8 cellular contexts compared by ENCODE assay signal in genomic region chr4:8393593-8394038, GRCh38. TPM values are rescaled to one million over a fixed set of nuclear protein-coding genes. Genes with fewer than 3 reads are reported as not detected.
DNase-seq lines count a peak whose midpoint lies in the region; ATAC-seq and TF ChIP-seq lines count a peak whose summit lies in the region.

No MANE protein-coding gene starts in this region.

- peak overlapping the region; percentile 89 for H3K27ac Mint-ChIP-seq in HFFc6

- H3K27ac ChIP-seq in layer of hippocampus (ENCODE audit: low read depth, low read length) = peak overlapping the region; percentile 92
- no peak overlapping the region for H3K27ac ChIP-seq in OCI-LY7 (ENCODE audit: low read depth, low read length, poor library complexity, severe bottlenecking)

- no peaks in the 10 kb centered on the region for H3K36me3 ChIP-seq in OCI-LY7 (ENCODE audit: insufficient read depth, low read length)

- CTCF ChIA-PET in OCI-LY7 (lab: Charles Lee; ENCODE audit: unreplicated experiment) = no interaction called here

- POLR2A ChIA-PET in OCI-LY7 (lab: Charles Lee) = interaction anchor here (0.8 to 1.4 kb wide), 2 partner anchors 13 to 26 kb away, joined by 3 to 5 read pairs; no protein-coding TSS in a partner anchor

- H3K4me2 ChIP-seq in OCI-LY7 (ENCODE audit: low read length) = no peak overlapping the region

- no peaks in the 10 kb centered on the region; the same call in 1 of the 2 replicates for H3K27me3 Mint-ChIP-seq in HFFc6 (ENCODE audit: insufficient read depth)

- peaks cover 18% of the 10 kb centered on the region for H3K36me3 Mint-ChIP-seq in HFFc6 (ENCODE audit: low read depth)

- no peak overlapping the region for H2AFZ ChIP-seq in OCI-LY7 (ENCODE audit: low read length)

- ATAC-seq in GM21423 (IDR thresholded peaks at IDR 0.05; ENCODE audit: unreplicated experiment) = no peak
- no peak for ATAC-seq in HG02970 (IDR thresholded peaks at IDR 0.05; ENCODE audit: low FRiP score, unreplicated experiment)
- no peak for ATAC-seq in GM18867 (IDR thresholded peaks at IDR 0.05; ENCODE audit: unreplicated experiment)

- intact Hi-C loops in OCI-LY7 (cut with micrococcal nuclease; ENCODE audit: unreplicated experiment) = no loop called here

- no peaks in the 10 kb centered on the region for H3K27me3 ChIP-seq in layer of hippocampus (ENCODE audit: control insufficient read depth, insufficient read depth, low read length)

- no TSS peak for BruUV-seq in OCI-LY7 (replicated peaks; lab: Mats Ljungman, UMichigan)

- H3K9me3 ChIP-seq in OCI-LY7 (ENCODE audit: low read length) = no peaks in the 10 kb centered on the region

- H3K9me3 Mint-ChIP-seq in HFFc6 = no peaks in the 10 kb centered on the region

- no peaks in the 10 kb centered on the region for H3K79me2 ChIP-seq in OCI-LY7 (ENCODE audit: insufficient read depth, low read depth, low read length)

- H3K4me1 Mint-ChIP-seq in HFFc6 (ENCODE audit: low read depth) = peaks cover 36% of the 10 kb centered on the region

- H3K4me3 ChIP-seq in cardiac fibroblast (replicated peaks in 1 of 2; ENCODE audit: low read depth in 2 of 2, low read length in 2 of 2) (no peak overlapping the region), OCI-LY7 (ENCODE audit: low read depth, low read length, poor library complexity, severe bottlenecking) (no peak overlapping the region)

- H4K20me1 ChIP-seq in OCI-LY7 (ENCODE audit: insufficient read depth, low read length) = no peaks in the 10 kb centered on the region

- peak; percentile 40; the same call in 1 of the 2 replicates for TF ChIP-seq CTCF in HFFc6 (IDR thresholded peaks at IDR 0.05)
- TF ChIP-seq CTCF in cardiac fibroblast (IDR thresholded peaks at IDR 0.05; ENCODE audit: low read depth, low read length) = peak; percentile 43
- no peak for TF ChIP-seq CTCF in OCI-LY7 (conservative IDR thresholded peaks at IDR 0.05; ENCODE audit: low read length)

- peak overlapping the region; percentile 73 for H3K4me3 Mint-ChIP-seq in HFFc6

- H3K9me2 ChIP-seq in OCI-LY7 (ENCODE audit: insufficient read depth, low read length) = no peaks in the 10 kb centered on the region

- DNase-seq in HFFc6 (peak; percentile 99), cardiac fibroblast (ENCODE audit: low read depth in 2 of 2) (peak; percentile 95 to 97), stromal cell of bone marrow (ENCODE audit: low read depth) (peak; percentile 97), OCI-LY7 (ENCODE audit: low spot score) (no peak)

- H3K4me1 ChIP-seq in OCI-LY7 (ENCODE audit: insufficient read depth, low read length, poor library complexity, severe bottlenecking) = peaks cover 41% of the 10 kb centered on the region

RNA-seq across cellular contexts. Expression of gene ACOX3, which starts 46.9 kb away (rescaled TPM):
- 10 to 100 TPM; 18.6 to 23.2 (median 19.9) TPM for total RNA-seq in HFFc6 (2021; fragmentation: NEBNext Ultra II Directional; extraction: Animal tissue kit (Norgen Biotek cat#: 25700))
- 10.4 and 12.7 TPM in 2 replicates for total RNA-seq in OCI-LY7 (2014; rRNA removed; shearing (Covaris generic))
- total RNA-seq in OCI-LY7 (2022) = 16.8 and 21.0 TPM in 2 replicates

RNA-seq across cellular contexts. Expression of gene TRMT44, which starts 47.0 kb away (rescaled TPM):
- 10 to 100 TPM in 3 of 6 experiments, 1 to 10 TPM in 3; 8.8 to 10.7 (median 10.0) TPM for total RNA-seq in HFFc6 (2021; fragmentation: NEBNext Ultra II Directional; extraction: Animal tissue kit (Norgen Biotek cat#: 25700))
- total RNA-seq in OCI-LY7 (2014; rRNA removed; shearing (Covaris generic)) = 23.0 and 26.6 TPM in 2 replicates
- total RNA-seq in OCI-LY7 (2022) = 23.3 and 28.3 TPM in 2 replicates
